ENCODE assay signal across 8 cellular contexts in genomic region chr10:21278491-21279216, GRCh38.
A peak's percentile ranks its signal among the peaks of the same experiment; 100 is the strongest.
DNase-seq lines count a peak whose midpoint lies in the region; ATAC-seq and TF ChIP-seq lines count a peak whose summit lies in the region.

No MANE protein-coding gene starts in this region.

- in situ Hi-C loops in IMR-90 (cut with MboI; ENCODE audit: low sequenced_read_pairs): loop anchor here (5.0 kb wide), 1 partner anchor 459 kb away; no protein-coding TSS in a partner anchor

- no peak overlapping the region for H3K56ac ChIP-seq in IMR-90 (ENCODE audit: extremely low read depth, insufficient read depth, low read length)

- no peak overlapping the region for H2BK5ac ChIP-seq in IMR-90 (ENCODE audit: low read depth, low read length, poor library complexity, severe bottlenecking)

- POLR2A ChIA-PET in IMR-90 (lab: Charles Lee; ENCODE audit: unreplicated experiment): interaction anchor here (0.6 kb wide), 1 partner anchor 244 kb away, joined by 4 read pairs; no protein-coding TSS in a partner anchor

- no peak overlapping the region for H3K4me2 ChIP-seq in IMR-90 (ENCODE audit: low read depth, low read length)

- no peak overlapping the region; the same call in 1 of the 2 replicates for H3K9ac ChIP-seq in IMR-90 (ENCODE audit: low read depth, low read length)

- H2BK120ac ChIP-seq in IMR-90 (ENCODE audit: low read depth, low read length): peak overlapping the region; percentile 30; the same call in 1 of the 2 replicates

- H4K5ac ChIP-seq in IMR-90 (ENCODE audit: low read depth, low read length): no peak overlapping the region

- BruUV-seq in IMR-90 (replicated peaks; lab: Mats Ljungman, UMichigan): no TSS peak

- peak overlapping the region; percentile 38; the same call in 1 of the 3 replicates for H2BK15ac ChIP-seq in IMR-90 (ENCODE audit: low read depth, low read length)

- H3K27me3 Mint-ChIP-seq in glutamatergic neuron (ENCODE audit: unreplicated experiment) (no peaks in the 10 kb centered on the region), progenitor cell of endocrine pancreas (peaks cover 12% of the 10 kb centered on the region)

- H2AK5ac ChIP-seq in IMR-90 (ENCODE audit: low read depth, low read length): 0 out of 2 replicates have a peak overlapping the region, but pooled peaks have one; percentile 6

- H3K4ac ChIP-seq in IMR-90 (ENCODE audit: low read depth, low read length): peak overlapping the region; percentile 46; the same call in 1 of the 2 replicates

- H3K36me3 Mint-ChIP-seq in glutamatergic neuron (ENCODE audit: unreplicated experiment) (peaks cover 4% of the 10 kb centered on the region), progenitor cell of endocrine pancreas (ENCODE audit: insufficient read depth) (no peaks in the 10 kb centered on the region)

- H3K27me3 ChIP-seq in IMR-90 (ENCODE audit: control insufficient read depth, insufficient read depth, low read length): no peaks in the 10 kb centered on the region; the same call in 1 of the 2 replicates
- H3K27me3 ChIP-seq in RWPE2 (ENCODE audit: insufficient read depth, poor library complexity, severe bottlenecking): no peaks in the 10 kb centered on the region

- no peak overlapping the region for H3K23ac ChIP-seq in IMR-90 (ENCODE audit: low read depth, low read length)

- no peaks in the 10 kb centered on the region for H3K79me1 ChIP-seq in IMR-90 (ENCODE audit: low read depth in 1 of 2, low read length in 2 of 2)

- H3K18ac ChIP-seq in IMR-90 (ENCODE audit: low read depth, low read length): peak overlapping the region; percentile 19; the same call in 1 of the 2 replicates

- no peaks in the 10 kb centered on the region; the same call in 1 of the 2 replicates for H4K20me1 ChIP-seq in IMR-90 (ENCODE audit: insufficient read depth, low read length)

- H4K8ac ChIP-seq in IMR-90 (ENCODE audit: low read depth in 2 of 2, low read length in 2 of 2): 0 out of 4 replicates have a peak overlapping the region, but pooled peaks of 1 of the 2 experiments have one; percentile 48

- ATAC-seq in GM21576 (IDR thresholded peaks at IDR 0.05; ENCODE audit: unreplicated experiment): peak; percentile 95
- ATAC-seq in IMR-90 (ENCODE audit: low read depth): peak; percentile 99
- peak; percentile 97 for ATAC-seq in RWPE2 (ENCODE audit: low read depth)
- no peak for ATAC-seq in HG03108 (IDR thresholded peaks at IDR 0.05; ENCODE audit: unreplicated experiment)

- H3K36me3 ChIP-seq in IMR-90 (ENCODE audit: control insufficient read depth, insufficient read depth, low read length): no peaks in the 10 kb centered on the region
- no peaks in the 10 kb centered on the region for H3K36me3 ChIP-seq in RWPE2 (ENCODE audit: low read depth)

- peaks cover 2% of the 10 kb centered on the region; the same call in 1 of the 2 replicates for H3K4me1 ChIP-seq in IMR-90 (ENCODE audit: control insufficient read depth, insufficient read depth, low read length)
- peaks cover 4% of the 10 kb centered on the region for H3K4me1 ChIP-seq in RWPE2 (ENCODE audit: insufficient read depth, poor library complexity, severe bottlenecking)

- TF ChIP-seq CTCF in IMR-90 (conservative IDR thresholded peaks at IDR 0.05; ENCODE audit: low read depth, low read length): peak; percentile 89
- TF ChIP-seq CTCF in RWPE2 (IDR thresholded peaks at IDR 0.05; ENCODE audit: poor library complexity, severe bottlenecking): peak; percentile 82
- TF ChIP-seq CTCF in glutamatergic neuron (IDR thresholded peaks at IDR 0.05; ENCODE audit: partially characterized antibody, unreplicated experiment): peak; percentile 95
- TF ChIP-seq CTCF in progenitor cell of endocrine pancreas (IDR thresholded peaks at IDR 0.05; ENCODE audit: unreplicated experiment): peak; percentile 80

- H3K27ac Mint-ChIP-seq in glutamatergic neuron (ENCODE audit: unreplicated experiment): no peak overlapping the region
- no peak overlapping the region for H3K27ac Mint-ChIP-seq in progenitor cell of endocrine pancreas

- no CpG with 5 or more reads among the region's 8 CpGs for WGBS in IMR-90 (ENCODE audit: extremely low coverage in 2 of 2, insufficient read length in 1 of 2), 2 experiments

- H3K9me1 ChIP-seq in IMR-90 (ENCODE audit: insufficient read depth, low read length): no peaks in the 10 kb centered on the region

- TF ChIP-seq RAD21 in IMR-90 (IDR thresholded peaks at IDR 0.05; ENCODE audit: low read length): peak; percentile 97

- H2AK9ac ChIP-seq in IMR-90 (replicated peaks; ENCODE audit: low read depth, low read length, poor library complexity): peak overlapping the region; percentile 63

- peaks cover 1% of the 10 kb centered on the region for H3K4me1 Mint-ChIP-seq in glutamatergic neuron (ENCODE audit: low read depth, unreplicated experiment)
- H3K4me1 Mint-ChIP-seq in progenitor cell of endocrine pancreas (ENCODE audit: low read depth): peaks cover 4% of the 10 kb centered on the region

- intact Hi-C loops in IMR-90 (cut with micrococcal nuclease): loop anchor here (1.0 to 2.0 kb wide), 6 partner anchors 212 to 675 kb away; partner anchors contain the start of genes MLLT10 and SKIDA1

- CTCF ChIA-PET in IMR-90 (lab: Yijun Ruan, JAX): interaction anchor here (0.5 to 2.3 kb wide), 21 partner anchors 8 to 1359 kb away, joined by 3 to 12 read pairs (median 3); no protein-coding TSS in a partner anchor

- dilution Hi-C loops in IMR-90 (cut with HindIII; ENCODE audit: low sequenced_read_pairs, unreplicated experiment): no loop called here

- no peak overlapping the region for H3K4me3 ChIP-seq in IMR-90 (ENCODE audit: insufficient read depth, low read depth, low read length)
- H3K4me3 ChIP-seq in RWPE2 (ENCODE audit: severe bottlenecking): no peak overlapping the region

- H3K9me3 Mint-ChIP-seq in glutamatergic neuron (ENCODE audit: unreplicated experiment) (no peaks in the 10 kb centered on the region), progenitor cell of endocrine pancreas (ENCODE audit: low read depth) (no peaks in the 10 kb centered on the region)

- no peak overlapping the region for H3K27ac ChIP-seq in IMR-90 (ENCODE audit: insufficient read depth, low read length)
- no peak overlapping the region for H3K27ac ChIP-seq in RWPE2 (ENCODE audit: poor library complexity, severe bottlenecking)

- no peak overlapping the region for H3K4me3 Mint-ChIP-seq in glutamatergic neuron (ENCODE audit: unreplicated experiment)
- no peak overlapping the region for H3K4me3 Mint-ChIP-seq in progenitor cell of endocrine pancreas (ENCODE audit: low read depth)

- no peak for TF ChIP-seq POLR2A in IMR-90 (IDR thresholded peaks at IDR 0.05; ENCODE audit: low read depth, low read length)

- DNase-seq in ELR (ENCODE audit: low read depth) (peak; percentile 92), IMR-90 (peak; percentile 90), RWPE2 (ENCODE audit: low spot score) (peak; percentile 90), glutamatergic neuron (peak; percentile 96), progenitor cell of endocrine pancreas (ENCODE audit: low spot score, unreplicated experiment) (peak; percentile 77)
- DNase-seq in activated gamma-delta T cell treated with anti-CD3 and anti-CD28 coated beads, Interleukin-2, amount 50 U/mL, for 16 hours (ENCODE audit: low read depth): peak; percentile 14

- H3K9me3 ChIP-seq in IMR-90 (ENCODE audit: control insufficient read depth, insufficient read depth, low read length): no peaks in the 10 kb centered on the region; the same call in 1 of the 2 replicates
- H3K9me3 ChIP-seq in RWPE2 (ENCODE audit: severe bottlenecking): no peaks in the 10 kb centered on the region

- no peak overlapping the region for H3K14ac ChIP-seq in IMR-90 (replicated peaks; ENCODE audit: low read depth, low read length)

- H4K91ac ChIP-seq in IMR-90 (ENCODE audit: insufficient read depth, low read depth, low read length): no peak overlapping the region

- peak overlapping the region; percentile 7; the same call in 1 of the 2 replicates for H2BK20ac ChIP-seq in IMR-90 (ENCODE audit: low read depth, low read length)

- peak overlapping the region; percentile 82 for H2AFZ ChIP-seq in IMR-90 (replicated peaks; ENCODE audit: low read length, poor library complexity)

TF ChIP-seq in IMR-90, 13 proteins besides CTCF, POLR2A, EP300 and RAD21:
- TF ChIP-seq SMC3 (IDR thresholded peaks at IDR 0.05; ENCODE audit: low read depth, low read length) (peak; percentile 96), ELK1 (IDR thresholded peaks at IDR 0.05; ENCODE audit: borderline replicate concordance, low read depth, low read length) (no peak), FOS (IDR thresholded peaks at IDR 0.05; ENCODE audit: low read depth, low read length) (no peak), BHLHE40 (IDR thresholded peaks at IDR 0.05; ENCODE audit: low read depth, low read length) (no peak), RCOR1 (IDR thresholded peaks at IDR 0.05; ENCODE audit: insufficient replicate concordance, low read length) (no peak), CHD1 (IDR thresholded peaks at IDR 0.05; ENCODE audit: low read depth, low read length) (no peak), MXI1 (IDR thresholded peaks at IDR 0.05; ENCODE audit: borderline replicate concordance, low read depth, low read length) (no peak), NFE2L2 (IDR thresholded peaks at IDR 0.05; ENCODE audit: low read depth, low read length) (no peak), USF2 (IDR thresholded peaks at IDR 0.05; ENCODE audit: low read depth, low read length) (no peak), RFX5 (IDR thresholded peaks at IDR 0.05; ENCODE audit: low read depth, low read length) (no peak), MAFK (IDR thresholded peaks at IDR 0.05; ENCODE audit: low read depth, low read length) (no peak), MAZ (IDR thresholded peaks at IDR 0.05; ENCODE audit: borderline replicate concordance, low read depth, low read length) (peak; percentile 53; the same call in 1 of the 2 replicates)

Comparison
In these comparisons a context has a peak if more than half of its experiments do, and no peak if none do; other contexts are left out.
1. DNase-seq: peak in every context shown above with its lines; median percentile 96 in glutamatergic neuron; 92 in ELR; 90 in IMR-90; 90 in RWPE2; 77 in progenitor cell of endocrine pancreas; 14 in activated gamma-delta T cell treated with anti-CD3 and anti-CD28 coated beads, Interleukin-2, amount 50 U/mL, for 16 hours.